ENCODE assay signal across 8 cellular contexts in the genomic region with DNA sequence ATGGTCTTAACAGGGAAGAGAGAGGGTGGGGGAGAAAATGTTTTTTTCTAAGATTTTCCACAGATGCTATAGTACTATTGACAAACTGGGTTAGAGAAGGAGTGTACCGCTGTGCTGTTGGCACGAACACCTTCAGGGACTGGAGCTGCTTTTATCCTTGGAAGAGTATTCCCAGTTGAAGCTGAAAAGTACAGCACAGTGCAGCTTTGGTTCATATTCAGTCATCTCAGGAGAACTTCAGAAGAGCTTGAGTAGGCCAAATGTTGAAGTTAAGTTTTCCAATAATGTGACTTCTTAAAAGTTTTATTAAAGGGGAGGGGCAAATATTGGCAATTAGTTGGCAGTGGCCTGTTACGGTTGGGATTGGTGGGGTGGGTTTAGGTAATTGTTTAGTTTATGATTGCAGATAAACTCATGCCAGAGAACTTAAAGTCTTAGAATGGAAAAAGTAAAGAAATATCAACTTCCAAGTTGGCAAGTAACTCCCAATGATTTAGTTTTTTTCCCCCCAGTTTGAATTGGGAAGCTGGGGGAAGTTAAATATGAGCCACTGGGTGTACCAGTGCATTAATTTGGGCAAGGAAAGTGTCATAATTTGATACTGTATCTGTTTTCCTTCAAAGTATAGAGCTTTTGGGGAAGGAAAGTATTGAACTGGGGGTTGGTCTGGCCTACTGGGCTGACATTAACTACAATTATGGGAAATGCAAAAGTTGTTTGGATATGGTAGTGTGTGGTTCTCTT. TPM values are rescaled to one million over a fixed set of nuclear protein-coding genes. Genes with fewer than 3 reads are reported as not detected.
DNase-seq lines count a peak whose midpoint lies in the region; ATAC-seq and TF ChIP-seq lines count a peak whose summit lies in the region.

No MANE protein-coding gene starts in this region.

- in situ Hi-C loops in transverse colon (cut with MboI; ENCODE audit: low pct_ligation_motif_present in 1 of 4, low pct_unique_long_range_greater_than_20kb in 1 of 4, low sequenced_read_pairs in 3 of 4), result loop anchor here in 2 of 4 donors (10.0 kb wide), 1 partner anchor 77 kb away; a partner anchor contains a TSS

- peaks cover 14% of the 10 kb centered on the region for H3K36me3 Mint-ChIP-seq in nephron progenitor cell (ENCODE audit: low read depth)

- H3K27me3 Mint-ChIP-seq in nephron progenitor cell (ENCODE audit: low read depth, poor library complexity), result peaks cover 11% of the 10 kb centered on the region

- H3K36me3 ChIP-seq in cardiac muscle cell (peaks cover 65% of the 10 kb centered on the region), transverse colon (peaks cover 0 to 60% (median 27%) of the 10 kb centered on the region in 4 donors)

- H3K27ac Mint-ChIP-seq in nephron progenitor cell, result no peak overlapping the region

- H3K4me1 Mint-ChIP-seq in nephron progenitor cell, result peaks cover 39% of the 10 kb centered on the region

- intact Hi-C loops in Right ventricle myocardium inferior (cut with DNase I) (no loop called here), transverse colon (cut with DNase I; ENCODE audit: low total_unique reads) (no loop called here)

- no peak overlapping the region for H3K4me3 Mint-ChIP-seq in nephron progenitor cell

- TF ChIP-seq CTCF in cardiac muscle cell (IDR thresholded peaks at IDR 0.05; ENCODE audit: low read depth, low read length), result no peak
- TF ChIP-seq CTCF in VCaP (conservative IDR thresholded peaks at IDR 0.05), result no peak
- TF ChIP-seq CTCF in transverse colon (IDR thresholded peaks at IDR 0.05), result no peak
- TF ChIP-seq CTCF in nephron progenitor cell (IDR thresholded peaks at IDR 0.05), result no peak

- H3K4me3 ChIP-seq in cardiac muscle cell, result peak overlapping the region; percentile 99
- peak overlapping the region; percentile 74 to 93 (median 88) for H3K4me3 ChIP-seq in transverse colon

- 0% methylated on average over 3 of the region's 3 CpGs for WGBS in transverse colon (ENCODE audit: low coverage in 1 of 2), 2 donors

- no peaks in the 10 kb centered on the region for H3K27me3 ChIP-seq in cardiac muscle cell
- no peaks in the 10 kb centered on the region for H3K27me3 ChIP-seq in transverse colon

- no peak for TF ChIP-seq EP300 in transverse colon (IDR thresholded peaks at IDR 0.05; ENCODE audit: low read depth)

- H3K9me3 ChIP-seq in cardiac muscle cell (ENCODE audit: low read depth), result no peaks in the 10 kb centered on the region
- no peaks in the 10 kb centered on the region for H3K9me3 ChIP-seq in transverse colon

- H3K27ac ChIP-seq in cardiac muscle cell (peak overlapping the region; percentile 100), VCaP (peak overlapping the region; percentile 100), transverse colon (peak overlapping the region; percentile 98 to 100 (median 99))

- TF ChIP-seq POLR2A in transverse colon (IDR thresholded peaks at IDR 0.05), result peak; percentile 61

- H3K4me1 ChIP-seq in cardiac muscle cell (ENCODE audit: low read depth), result peaks cover 20% of the 10 kb centered on the region
- peaks cover 9 to 33% (median 31%) of the 10 kb centered on the region in 4 donors for H3K4me1 ChIP-seq in transverse colon

- no peaks in the 10 kb centered on the region for H3K9me3 Mint-ChIP-seq in nephron progenitor cell

- DNase-seq in cardiac muscle cell (ENCODE audit: low read depth in 1 of 2, low spot score in 1 of 2), result peak in 1 of 2 donors; percentile 73
- DNase-seq in Right ventricle myocardium inferior (ENCODE audit: missing footprints), result no peak
- DNase-seq in iris pigment epithelial cell (ENCODE audit: low read depth), result peak; percentile 44
- DNase-seq in transverse colon, result no peak
- DNase-seq in nephron progenitor cell, result no peak
- no peak for DNase-seq in activated T-cell treated with anti-CD3 and anti-CD28 coated beads, Interleukin-2, amount 50 U/mL, for 1 hour

- ATAC-seq in Right ventricle myocardium inferior (no peak), HG03460 (IDR thresholded peaks at IDR 0.05; ENCODE audit: unreplicated experiment) (no peak)

RNA-seq across cellular contexts. Expression of a gene that starts 2.9 kb away (rescaled TPM):
- total RNA-seq in cardiac muscle cell (3,311 and 7,439 TPM in 2 replicates), Right ventricle myocardium inferior (5,781 TPM), transverse colon (over 10,000 TPM; 17,948 to 48,028 (median 23,406) TPM)
- 16,838 and 18,899 TPM in 2 replicates for polyA plus RNA-seq in cardiac muscle cell

RNA-seq across cellular contexts. Expression of a gene that starts 23.2 kb away (rescaled TPM):
- total RNA-seq in cardiac muscle cell (157 and 168 TPM in 2 replicates), Right ventricle myocardium inferior (55.6 TPM), transverse colon (10 to 100 TPM; 41.0 to 78.4 (median 69.2) TPM)
- 139 and 146 TPM in 2 replicates for polyA plus RNA-seq in cardiac muscle cell

RNA-seq across cellular contexts. Expression of a gene that starts 56.5 kb away (rescaled TPM):
- total RNA-seq in cardiac muscle cell, result 61.8 and 98.3 TPM in 2 replicates
- 53.7 and 60.9 TPM in 2 replicates for polyA plus RNA-seq in cardiac muscle cell
- 72.3 TPM for total RNA-seq in Right ventricle myocardium inferior
- total RNA-seq in transverse colon, result 100 to 1,000 TPM in 2 of 4 donors, 10 to 100 TPM in 2; 48.7 to 467 (median 140) TPM
